Comparison of ENCODE assay signal across 9 cellular contexts in the genomic region with DNA sequence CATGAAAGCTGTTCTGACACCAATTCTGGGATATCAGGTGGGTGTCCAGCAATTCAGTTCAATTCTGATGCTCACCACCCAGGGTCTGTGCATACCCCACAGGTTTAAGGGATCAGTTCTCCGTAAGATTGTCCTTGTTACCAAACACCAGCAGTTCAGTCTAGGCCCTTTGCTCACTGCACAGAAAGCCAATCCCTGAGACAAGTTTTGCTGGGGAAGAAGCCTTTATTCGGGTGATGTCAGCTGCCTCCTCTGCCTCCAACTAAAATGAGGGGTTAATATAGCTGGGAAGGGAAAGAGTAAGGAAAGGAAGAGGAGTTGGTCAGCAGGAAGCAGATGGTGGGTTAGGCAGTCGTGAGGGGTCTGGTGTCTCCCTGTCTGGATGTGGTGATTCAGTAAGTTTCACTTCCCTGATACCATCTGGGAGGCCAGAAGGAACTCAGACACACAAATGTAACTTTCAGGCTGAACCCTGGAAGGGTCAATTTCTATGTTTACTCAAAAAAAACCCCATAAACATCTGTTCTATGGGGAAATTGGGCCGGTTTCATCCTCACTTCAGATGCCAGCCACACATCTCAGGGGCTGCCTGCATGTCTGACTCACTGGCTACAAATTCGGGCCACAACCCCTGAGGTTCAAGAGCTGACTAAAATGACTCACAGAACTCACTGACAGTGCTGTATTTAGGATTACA.
DNase-seq lines count a peak whose midpoint lies in the region; ATAC-seq and TF ChIP-seq lines count a peak whose summit lies in the region.
"Had no signal": no experiment of that assay in that cellular context is flagged by ENCODE, and none has a peak within 500 bp of the region (broad histone marks: within the 10 kb centered on the region; RNA-seq: fewer than 3 reads in every experiment).

No MANE protein-coding gene starts in this region.

- no peak overlapping the region for H3K4me3 Mint-ChIP-seq in Calu3 (ENCODE audit: low read depth, unreplicated experiment)

- peak; percentile 57 for DNase-seq in Calu3
- DNase-seq in adrenal gland = peak in 6 of 7 donors; percentile 58 to 72 (median 67)
- peak; percentile 28 for DNase-seq in mucosa of gallbladder (ENCODE audit: low spot score)
- DNase-seq in NCI-H226 = no peak
- DNase-seq in NCI-H82 (lab: John Stamatoyannopoulos, UW) = no peak
- DNase-seq in thyroid gland = no peak

- H3K27me3 Mint-ChIP-seq in Calu3 (ENCODE audit: unreplicated experiment) = no peaks in the 10 kb centered on the region

- H3K27ac Mint-ChIP-seq in Calu3 (ENCODE audit: unreplicated experiment) = peak overlapping the region; percentile 70

- WGBS in adrenal gland, 4 donors = 49 to 54% (median 53%) methylated on average over 5 of the region's 5 CpGs
- WGBS in thyroid gland, 2 donors = 77 to 78% methylated on average over 5 of the region's 5 CpGs

- ATAC-seq in HG02678 (IDR thresholded peaks at IDR 0.05; ENCODE audit: unreplicated experiment) = peak; percentile 67
- ATAC-seq in GM21360 (IDR thresholded peaks at IDR 0.05; ENCODE audit: unreplicated experiment) = no peak

- H3K27me3 ChIP-seq in adrenal gland (no peaks in the 10 kb centered on the region), thyroid gland (no peaks in the 10 kb centered on the region)

- no peaks in the 10 kb centered on the region for H3K9me3 ChIP-seq in adrenal gland (replicated peaks in 1 of 3)
- H3K9me3 ChIP-seq in thyroid gland = no peaks in the 10 kb centered on the region

- peak overlapping the region in 1 of 5 donors; percentile 74 for H3K27ac ChIP-seq in adrenal gland
- H3K27ac ChIP-seq in thyroid gland = no peak overlapping the region
- H3K27ac ChIP-seq: parathyroid adenoma had no signal

- CTCF ChIA-PET in Calu3 (lab: Charles Lee) = interaction anchor here (0.8 kb wide), 1 partner anchor 63 kb away, joined by 4 read pairs; no protein-coding TSS in a partner anchor

- H3K4me3 ChIP-seq in adrenal gland = no peak overlapping the region
- H3K4me3 ChIP-seq in thyroid gland (replicated peaks in 1 of 3) = no peak overlapping the region

- intact Hi-C loops in Calu3 (cut with micrococcal nuclease; ENCODE audit: unreplicated experiment) = no loop called here
- intact Hi-C loops in adrenal gland (cut with DNase I) = no loop called here
- intact Hi-C loops in thyroid gland (cut with DNase I) = no loop called here

- peaks cover 3% of the 10 kb centered on the region for H3K9me3 Mint-ChIP-seq in Calu3 (ENCODE audit: low read depth, unreplicated experiment)

- peaks cover 4% of the 10 kb centered on the region for H3K36me3 Mint-ChIP-seq in Calu3 (ENCODE audit: insufficient read depth, unreplicated experiment)

- H3K36me3 ChIP-seq in adrenal gland (replicated peaks in 1 of 2) (no peaks in the 10 kb centered on the region), thyroid gland (no peaks in the 10 kb centered on the region)

- peaks cover 34% of the 10 kb centered on the region for H3K4me1 Mint-ChIP-seq in Calu3 (ENCODE audit: low read depth, unreplicated experiment)

- BruUV-seq in Calu3 (replicated peaks; lab: Mats Ljungman, UMichigan) = no TSS peak

- TF ChIP-seq POLR2A in adrenal gland (IDR thresholded peaks at IDR 0.05) (no peak), thyroid gland (IDR thresholded peaks at IDR 0.05) (no peak)

- H3K4me1 ChIP-seq in adrenal gland (replicated peaks in 1 of 2) (no peaks in the 10 kb centered on the region), thyroid gland (peaks cover 5 to 17% of the 10 kb centered on the region in 2 donors)
- H3K4me1 ChIP-seq: parathyroid adenoma had no signal

- TF ChIP-seq CTCF in Calu3 (IDR thresholded peaks at IDR 0.05; ENCODE audit: unreplicated experiment) = no peak
- no peak for TF ChIP-seq CTCF in adrenal gland (IDR thresholded peaks at IDR 0.05)
- no peak for TF ChIP-seq CTCF in thyroid gland (IDR thresholded peaks at IDR 0.05)

Comparison
In these comparisons a context has a peak if more than half of its experiments do, and no peak if none do; other contexts are left out.
1. DNase-seq: peak in Calu3 (single experiment), adrenal gland (6 of 7) and mucosa of gallbladder (single experiment); none in NCI-H226 (single experiment), NCI-H82 (single experiment) and thyroid gland (0 of 2).